Comparison of ENCODE assay signal across 8 cellular contexts in genomic region chr16:85819245-85819644, GRCh38. TPM values are rescaled to one million over a fixed set of nuclear protein-coding genes. Genes with fewer than 3 reads are reported as not detected.
DNase-seq lines count a peak whose midpoint lies in the region; ATAC-seq and TF ChIP-seq lines count a peak whose summit lies in the region.

No MANE protein-coding gene starts in this region.

- H3K36me3 ChIP-seq in left lung, result no peaks in the 10 kb centered on the region

- H3K4me3 Mint-ChIP-seq in chondrocyte (ENCODE audit: unreplicated experiment), result no peak overlapping the region

- no peak overlapping the region for H3K27ac ChIP-seq in left lung

- no peaks in the 10 kb centered on the region for H3K9me3 ChIP-seq in left lung

- no peak overlapping the region for H3K27ac Mint-ChIP-seq in chondrocyte (ENCODE audit: unreplicated experiment)

- intact Hi-C loops in left lung (cut with DNase I), result no loop called here

- H3K4me1 ChIP-seq in left lung, result peaks cover 4 to 11% of the 10 kb centered on the region in 2 donors

- H3K27me3 Mint-ChIP-seq in chondrocyte (ENCODE audit: low read depth), result peaks cover 23% of the 10 kb centered on the region

- H3K9me3 Mint-ChIP-seq in chondrocyte (ENCODE audit: low read depth), result no peaks in the 10 kb centered on the region

- peak; percentile 89 for DNase-seq in AG08396 (ENCODE audit: low spot score)
- peak; percentile 80 to 89 for DNase-seq in NCI-H524 (lab: John Stamatoyannopoulos, UW)
- DNase-seq in activated CD4-positive, alpha-beta T cell treated with anti-CD3 and anti-CD28 coated beads for 4 hours, result peak; percentile 78 to 87
- peak; percentile 81 for DNase-seq in chondrocyte (ENCODE audit: low spot score)
- DNase-seq in left lung, result peak; percentile 84 to 85
- DNase-seq in stimulated activated CD4-positive, alpha-beta T cell treated with anti-CD3 and anti-CD28 coated beads, TNF-alpha, amount 100 ng/mL, for 1 hour (ENCODE audit: low read depth in 3 of 3, low spot score in 1 of 3), result peak; percentile 57 to 85 (median 62)

- ATAC-seq in GM21619 (IDR thresholded peaks at IDR 0.05; ENCODE audit: unreplicated experiment), result peak; percentile 58
- ATAC-seq in left lung, result peak; percentile 87
- no peak for ATAC-seq in HG03342 (IDR thresholded peaks at IDR 0.05; ENCODE audit: unreplicated experiment)

- H3K4me3 ChIP-seq in left lung, result no peak overlapping the region

- H3K36me3 Mint-ChIP-seq in chondrocyte (ENCODE audit: low read depth), result no peaks in the 10 kb centered on the region

- no peaks in the 10 kb centered on the region for H3K4me1 Mint-ChIP-seq in chondrocyte (ENCODE audit: low read depth)

- peaks cover 0 to 14% of the 10 kb centered on the region in 2 donors for H3K27me3 ChIP-seq in left lung

- TF ChIP-seq CTCF in chondrocyte (IDR thresholded peaks at IDR 0.05) (peak; percentile 82), left lung (IDR thresholded peaks at IDR 0.05) (peak; percentile 68 to 76)

RNA-seq across cellular contexts. Expression of gene COX4I1, which starts 19.8 kb away (rescaled TPM):
- total RNA-seq in chondrocyte, result 341 to 345 TPM (median 344 TPM) in 3 replicates
- total RNA-seq in left lung, result 100 to 1,000 TPM; 368 to 418 TPM

RNA-seq across cellular contexts. Expression of gene EMC8, which starts 19.9 kb away (rescaled TPM):
- 26.3 to 30.1 TPM (median 27.4 TPM) in 3 replicates for total RNA-seq in chondrocyte
- total RNA-seq in left lung, result 10 to 100 TPM; 19.4 to 29.1 TPM
